11 cellular contexts compared by ENCODE assay signal in genomic region chr7:130918129-130919052, GRCh38.
DNase-seq lines count a peak whose midpoint lies in the region; ATAC-seq and TF ChIP-seq lines count a peak whose summit lies in the region.
"Had no signal": no experiment of that assay in that cellular context is flagged by ENCODE, and none has a peak within 500 bp of the region (broad histone marks: within the 10 kb centered on the region; RNA-seq: fewer than 3 reads in every experiment).

No MANE protein-coding gene starts in this region.

- H3K27ac Mint-ChIP-seq in activated CD4-positive, alpha-beta T cell treated with anti-CD3 and anti-CD28 coated beads for 36 hours: peak overlapping the region; percentile 89
- H3K27ac Mint-ChIP-seq: dendritic cell treated with granulocyte-macrophage colony-stimulating factor and Interleukin-4, amounts not matched to agents 40 ng/mL and 50 ng/mL, for 4 days had no signal

- peaks cover 98% of the 10 kb centered on the region for H3K4me1 Mint-ChIP-seq in activated CD4-positive, alpha-beta T cell treated with anti-CD3 and anti-CD28 coated beads for 36 hours

- no peak for TF ChIP-seq CTCF in fibroblast of villous mesenchyme (IDR thresholded peaks at IDR 0.05; ENCODE audit: insufficient read depth, low read depth, low read length)

- intact Hi-C loops in activated CD4-positive, alpha-beta T cell treated with anti-CD3 and anti-CD28 coated beads for 36 hours (cut with DNase I, micrococcal nuclease): no loop called here

- H3K9me3 Mint-ChIP-seq in activated CD4-positive, alpha-beta T cell treated with anti-CD3 and anti-CD28 coated beads for 36 hours (ENCODE audit: low read depth): no peaks in the 10 kb centered on the region
- H3K9me3 Mint-ChIP-seq: dendritic cell treated with granulocyte-macrophage colony-stimulating factor and Interleukin-4, amounts not matched to agents 40 ng/mL and 50 ng/mL, for 4 days had no signal

- peaks cover 87% of the 10 kb centered on the region for H3K36me3 Mint-ChIP-seq in activated CD4-positive, alpha-beta T cell treated with anti-CD3 and anti-CD28 coated beads for 36 hours (ENCODE audit: low read depth)

- DNase-seq in activated CD4-positive, alpha-beta T cell treated with anti-CD3 and anti-CD28 coated beads for 36 hours: peak; percentile 74
- DNase-seq in activated CD4-positive, alpha-beta T cell treated with anti-CD3 and anti-CD28 coated beads, Interleukin-2, amount 50 U/mL, for 1 hour: no peak
- peak; percentile 47 to 63 for DNase-seq in activated CD4-positive, alpha-beta T cell treated with anti-CD3 and anti-CD28 coated beads, Interleukin-2, amount 50 U/mL, for 48 hours
- DNase-seq in fibroblast of villous mesenchyme (ENCODE audit: low read depth) (peak; percentile 68), germinal center (ENCODE audit: low spot score) (no peak), NCI-H82 (lab: John Stamatoyannopoulos, UW) (no peak), mesenteric fat pad (ENCODE audit: low spot score) (no peak)
- no peak for DNase-seq in stimulated activated naive CD8-positive, alpha-beta T cell treated with anti-CD3 and anti-CD28 coated beads, Interleukin-15, Interleukin-2, amounts not matched to agents 100 U/mL and 50 U/mL, for 24 hours
- DNase-seq: NCI-H1092 treated with DMSO at 0.1 percent for 48 hours, T-helper 9 cell had no signal

- ATAC-seq in activated CD4-positive, alpha-beta T cell treated with anti-CD3 and anti-CD28 coated beads for 36 hours: peak; percentile 62
- ATAC-seq in stimulated activated naive CD8-positive, alpha-beta T cell treated with anti-CD3 and anti-CD28 coated beads, Interleukin-15, Interleukin-2, amounts not matched to agents 100 U/mL and 50 U/mL, for 24 hours: peak; percentile 50

- CTCF ChIA-PET in activated CD4-positive, alpha-beta T cell treated with anti-CD3 and anti-CD28 coated beads for 36 hours (lab: Charles Lee): interaction anchor here (0.8 to 2.6 kb wide), 7 partner anchors 22 to 191 kb away, joined by 3 to 15 read pairs (median 3); no protein-coding TSS in a partner anchor

- H3K4me3 Mint-ChIP-seq in activated CD4-positive, alpha-beta T cell treated with anti-CD3 and anti-CD28 coated beads for 36 hours: peak overlapping the region; percentile 16
- H3K4me3 Mint-ChIP-seq: dendritic cell treated with granulocyte-macrophage colony-stimulating factor and Interleukin-4, amounts not matched to agents 40 ng/mL and 50 ng/mL, for 4 days had no signal

- H3K4me3 ChIP-seq in fibroblast of villous mesenchyme (ENCODE audit: low read depth, low read length): no peak overlapping the region

- H3K27me3 Mint-ChIP-seq in activated CD4-positive, alpha-beta T cell treated with anti-CD3 and anti-CD28 coated beads for 36 hours: no peaks in the 10 kb centered on the region
- H3K27me3 Mint-ChIP-seq: dendritic cell treated with granulocyte-macrophage colony-stimulating factor and Interleukin-4, amounts not matched to agents 40 ng/mL and 50 ng/mL, for 4 days had no signal

- POLR2A ChIA-PET in activated CD4-positive, alpha-beta T cell treated with anti-CD3 and anti-CD28 coated beads for 36 hours (lab: Charles Lee): interaction anchor here (0.6 to 2.3 kb wide), 13 partner anchors 8 to 192 kb away, joined by 3 to 11 read pairs (median 3); no protein-coding TSS in a partner anchor

Comparison
In these comparisons a context has a peak if more than half of its experiments do, and no peak if none do; other contexts are left out.
1. DNase-seq: peak in activated CD4-positive, alpha-beta T cell treated with anti-CD3 and anti-CD28 coated beads for 36 hours (single experiment), activated CD4-positive, alpha-beta T cell treated with anti-CD3 and anti-CD28 coated beads, Interleukin-2, amount 50 U/mL, for 48 hours (2 of 2) and fibroblast of villous mesenchyme (single experiment); none in activated CD4-positive, alpha-beta T cell treated with anti-CD3 and anti-CD28 coated beads, Interleukin-2, amount 50 U/mL, for 1 hour (single experiment), stimulated activated naive CD8-positive, alpha-beta T cell treated with anti-CD3 and anti-CD28 coated beads, Interleukin-15, Interleukin-2, amounts not matched to agents 100 U/mL and 50 U/mL, for 24 hours (single experiment), germinal center (single experiment), NCI-H82 (single experiment) and mesenteric fat pad (single experiment).